2 cellular contexts compared by ENCODE assay signal in the genomic region with DNA sequence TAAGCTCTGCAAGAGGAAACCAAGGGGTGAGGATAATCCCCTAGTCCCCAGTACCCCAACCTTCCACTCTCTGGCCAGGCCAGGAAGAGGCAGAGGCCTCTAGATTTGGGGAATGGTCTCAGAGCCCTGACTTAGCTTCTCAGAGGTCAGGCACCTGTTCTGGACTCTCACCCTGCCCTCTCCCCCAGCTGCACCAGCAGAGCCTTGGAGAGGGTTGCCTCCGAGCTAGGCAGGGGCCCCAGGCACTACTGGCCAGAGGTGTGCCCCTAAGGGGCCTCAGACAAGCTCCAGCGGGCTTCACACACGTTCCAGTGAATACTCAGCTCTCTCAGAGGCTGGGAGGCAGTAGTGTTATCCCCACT.
TF ChIP-seq lines count a peak whose summit lies in the region.

No MANE protein-coding gene starts in this region.

TF ChIP-seq in SK-N-SH, 30 proteins besides CTCF, POLR2A, EP300 and RAD21:
- TF ChIP-seq, protein P1, sequence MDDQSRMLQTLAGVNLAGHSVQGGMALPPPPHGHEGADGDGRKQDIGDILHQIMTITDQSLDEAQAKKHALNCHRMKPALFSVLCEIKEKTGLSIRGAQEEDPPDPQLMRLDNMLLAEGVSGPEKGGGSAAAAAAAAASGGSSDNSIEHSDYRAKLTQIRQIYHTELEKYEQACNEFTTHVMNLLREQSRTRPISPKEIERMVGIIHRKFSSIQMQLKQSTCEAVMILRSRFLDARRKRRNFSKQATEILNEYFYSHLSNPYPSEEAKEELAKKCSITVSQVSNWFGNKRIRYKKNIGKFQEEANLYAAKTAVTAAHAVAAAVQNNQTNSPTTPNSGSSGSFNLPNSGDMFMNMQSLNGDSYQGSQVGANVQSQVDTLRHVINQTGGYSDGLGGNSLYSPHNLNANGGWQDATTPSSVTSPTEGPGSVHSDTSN (IDR thresholded peaks at IDR 0.05) = no peak
- TF ChIP-seq POLR2AphosphoS5 (IDR thresholded peaks at IDR 0.05; ENCODE audit: low read depth, low read length) (no peak), ELF1 (IDR thresholded peaks at IDR 0.05) (no peak), GABPA (IDR thresholded peaks at IDR 0.05; ENCODE audit: low read depth) (no peak), FOXJ3 (CRISPR knock-in tag; IDR thresholded peaks at IDR 0.05) (no peak), SMC3 (IDR thresholded peaks at IDR 0.05; ENCODE audit: low read depth, low read length) (no peak)

TF ChIP-seq in SK-N-SH treated with all-trans-retinoic acid at 6 μM for 48 hours, 23 proteins besides CTCF, POLR2A, EP300 and RAD21:
- TF ChIP-seq ISL1 (CRISPR knock-in tag; IDR thresholded peaks at IDR 0.05) = no peak
- no peak for TF ChIP-seq ZNF70 (CRISPR knock-in tag; IDR thresholded peaks at IDR 0.05)
- TF ChIP-seq TOX (CRISPR knock-in tag; IDR thresholded peaks at IDR 0.05; ENCODE audit: borderline replicate concordance) = no peak
- TF ChIP-seq OSR1 (CRISPR knock-in tag; IDR thresholded peaks at IDR 0.05) = no peak
- TF ChIP-seq, protein P2, sequence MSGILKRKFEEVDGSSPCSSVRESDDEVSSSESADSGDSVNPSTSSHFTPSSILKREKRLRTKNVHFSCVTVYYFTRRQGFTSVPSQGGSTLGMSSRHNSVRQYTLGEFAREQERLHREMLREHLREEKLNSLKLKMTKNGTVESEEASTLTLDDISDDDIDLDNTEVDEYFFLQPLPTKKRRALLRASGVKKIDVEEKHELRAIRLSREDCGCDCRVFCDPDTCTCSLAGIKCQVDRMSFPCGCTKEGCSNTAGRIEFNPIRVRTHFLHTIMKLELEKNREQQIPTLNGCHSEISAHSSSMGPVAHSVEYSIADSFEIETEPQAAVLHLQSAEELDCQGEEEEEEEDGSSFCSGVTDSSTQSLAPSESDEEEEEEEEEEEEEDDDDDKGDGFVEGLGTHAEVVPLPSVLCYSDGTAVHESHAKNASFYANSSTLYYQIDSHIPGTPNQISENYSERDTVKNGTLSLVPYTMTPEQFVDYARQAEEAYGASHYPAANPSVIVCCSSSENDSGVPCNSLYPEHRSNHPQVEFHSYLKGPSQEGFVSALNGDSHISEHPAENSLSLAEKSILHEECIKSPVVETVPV (CRISPR knock-in tag; IDR thresholded peaks at IDR 0.05) = no peak
- TF ChIP-seq, protein P3, sequence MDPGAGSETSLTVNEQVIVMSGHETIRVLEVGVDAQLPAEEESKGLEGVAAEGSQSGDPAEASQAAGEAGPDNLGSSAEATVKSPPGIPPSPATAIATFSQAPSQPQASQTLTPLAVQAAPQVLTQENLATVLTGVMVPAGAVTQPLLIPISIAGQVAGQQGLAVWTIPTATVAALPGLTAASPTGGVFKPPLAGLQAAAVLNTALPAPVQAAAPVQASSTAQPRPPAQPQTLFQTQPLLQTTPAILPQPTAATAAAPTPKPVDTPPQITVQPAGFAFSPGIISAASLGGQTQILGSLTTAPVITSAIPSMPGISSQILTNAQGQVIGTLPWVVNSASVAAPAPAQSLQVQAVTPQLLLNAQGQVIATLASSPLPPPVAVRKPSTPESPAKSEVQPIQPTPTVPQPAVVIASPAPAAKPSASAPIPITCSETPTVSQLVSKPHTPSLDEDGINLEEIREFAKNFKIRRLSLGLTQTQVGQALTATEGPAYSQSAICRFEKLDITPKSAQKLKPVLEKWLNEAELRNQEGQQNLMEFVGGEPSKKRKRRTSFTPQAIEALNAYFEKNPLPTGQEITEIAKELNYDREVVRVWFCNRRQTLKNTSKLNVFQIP (CRISPR knock-in tag; IDR thresholded peaks at IDR 0.05; ENCODE audit: borderline replicate concordance, low read depth) = no peak
